1 cellular context compared by ENCODE assay signal in the genomic region with DNA sequence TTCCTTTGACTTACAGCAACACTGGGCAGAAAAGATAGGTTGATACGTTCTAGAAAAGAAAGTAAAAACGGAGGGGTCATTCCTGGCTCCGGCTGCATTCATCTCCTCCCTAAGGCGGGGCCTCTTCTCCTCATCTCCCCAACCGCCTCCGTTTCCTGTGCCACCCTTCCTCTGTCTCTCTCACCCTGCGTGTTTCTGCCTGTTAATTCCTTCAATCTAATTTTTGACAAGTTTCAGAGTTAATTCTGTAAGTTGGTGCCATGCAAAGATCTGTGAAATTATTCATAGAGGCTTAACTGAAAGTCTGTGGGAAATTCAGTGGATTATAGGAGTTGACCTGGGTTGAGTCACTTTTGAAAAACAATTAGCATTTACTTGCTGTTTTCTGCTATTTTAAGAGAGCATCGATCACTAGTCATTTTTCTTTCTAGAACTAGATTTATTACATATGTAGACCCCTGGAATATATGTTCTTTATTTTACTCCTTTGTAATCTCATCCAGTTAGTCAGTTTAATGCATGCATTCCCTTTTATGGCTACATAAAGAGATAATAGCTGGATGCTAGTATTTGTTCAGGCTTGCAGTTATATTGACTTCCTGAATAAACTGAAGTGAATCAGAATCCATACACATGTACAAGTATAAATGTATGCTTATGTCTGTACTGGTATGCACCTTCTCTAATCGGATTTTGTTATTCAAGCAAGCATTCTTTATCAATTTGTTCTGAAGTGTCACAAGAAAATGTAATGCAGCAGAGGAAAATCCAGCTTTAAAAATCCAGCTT.
TF ChIP-seq lines count a peak whose summit lies in the region.

No MANE protein-coding gene starts in this region.

TF ChIP-seq in H1, 55 proteins besides CTCF, POLR2A, EP300 and RAD21:
- TF ChIP-seq JUN (IDR thresholded peaks at IDR 0.05; ENCODE audit: low read depth, low read length): no peak
